1 cellular context compared by ENCODE assay signal in genomic region chr5:78615697-78616096, GRCh38.
TF ChIP-seq lines count a peak whose summit lies in the region.

No MANE protein-coding gene starts in this region.

TF ChIP-seq in HepG2, 621 proteins besides CTCF, POLR2A, EP300 and RAD21 (continued from another document):
- no peak for TF ChIP-seq CEBPZ (IDR thresholded peaks at IDR 0.05; ENCODE audit: low read length)
- TF ChIP-seq, protein P1, sequence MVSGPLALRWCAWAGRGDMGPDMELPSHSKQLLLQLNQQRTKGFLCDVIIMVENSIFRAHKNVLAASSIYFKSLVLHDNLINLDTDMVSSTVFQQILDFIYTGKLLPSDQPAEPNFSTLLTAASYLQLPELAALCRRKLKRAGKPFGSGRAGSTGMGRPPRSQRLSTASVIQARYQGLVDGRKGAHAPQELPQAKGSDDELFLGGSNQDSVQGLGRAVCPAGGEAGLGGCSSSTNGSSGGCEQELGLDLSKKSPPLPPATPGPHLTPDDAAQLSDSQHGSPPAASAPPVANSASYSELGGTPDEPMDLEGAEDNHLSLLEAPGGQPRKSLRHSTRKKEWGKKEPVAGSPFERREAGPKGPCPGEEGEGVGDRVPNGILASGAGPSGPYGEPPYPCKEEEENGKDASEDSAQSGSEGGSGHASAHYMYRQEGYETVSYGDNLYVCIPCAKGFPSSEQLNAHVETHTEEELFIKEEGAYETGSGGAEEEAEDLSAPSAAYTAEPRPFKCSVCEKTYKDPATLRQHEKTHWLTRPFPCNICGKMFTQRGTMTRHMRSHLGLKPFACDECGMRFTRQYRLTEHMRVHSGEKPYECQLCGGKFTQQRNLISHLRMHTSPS (CRISPR knock-in tag; IDR thresholded peaks at IDR 0.05; ENCODE audit: low read depth) = no peak
- no peak for TF ChIP-seq TBX2 (CRISPR knock-in tag; IDR thresholded peaks at IDR 0.05; ENCODE audit: borderline replicate concordance)
- no peak for TF ChIP-seq DRAP1 (CRISPR knock-in tag; IDR thresholded peaks at IDR 0.05)
- TF ChIP-seq ZNF670 (CRISPR knock-in tag; IDR thresholded peaks at IDR 0.05; ENCODE audit: borderline replicate concordance) = no peak
- TF ChIP-seq ZNF7 (CRISPR knock-in tag; IDR thresholded peaks at IDR 0.05) = no peak
- no peak for TF ChIP-seq FOSL1 (CRISPR knock-in tag; IDR thresholded peaks at IDR 0.05; ENCODE audit: borderline replicate concordance)
- no peak for TF ChIP-seq ZNF484 (CRISPR knock-in tag; IDR thresholded peaks at IDR 0.05; ENCODE audit: borderline replicate concordance, low read depth)
- peak; percentile 39; the same call in 1 of the 2 replicates for TF ChIP-seq FOSL2 (CRISPR knock-in tag; IDR thresholded peaks at IDR 0.05)
- no peak for TF ChIP-seq NCOA5 (CRISPR knock-in tag; IDR thresholded peaks at IDR 0.05)
- 0 out of 2 replicates have a peak, but pooled peaks have one; percentile 23 for TF ChIP-seq ZNF263 (CRISPR knock-in tag; IDR thresholded peaks at IDR 0.05)
- TF ChIP-seq HNRNPH1 (optimal IDR thresholded peaks at IDR 0.05; ENCODE audit: low read depth, low read length) = no peak
- TF ChIP-seq ZNF12 (CRISPR knock-in tag; IDR thresholded peaks at IDR 0.05) = no peak
